8 cellular contexts compared by ENCODE assay signal in the genomic region with DNA sequence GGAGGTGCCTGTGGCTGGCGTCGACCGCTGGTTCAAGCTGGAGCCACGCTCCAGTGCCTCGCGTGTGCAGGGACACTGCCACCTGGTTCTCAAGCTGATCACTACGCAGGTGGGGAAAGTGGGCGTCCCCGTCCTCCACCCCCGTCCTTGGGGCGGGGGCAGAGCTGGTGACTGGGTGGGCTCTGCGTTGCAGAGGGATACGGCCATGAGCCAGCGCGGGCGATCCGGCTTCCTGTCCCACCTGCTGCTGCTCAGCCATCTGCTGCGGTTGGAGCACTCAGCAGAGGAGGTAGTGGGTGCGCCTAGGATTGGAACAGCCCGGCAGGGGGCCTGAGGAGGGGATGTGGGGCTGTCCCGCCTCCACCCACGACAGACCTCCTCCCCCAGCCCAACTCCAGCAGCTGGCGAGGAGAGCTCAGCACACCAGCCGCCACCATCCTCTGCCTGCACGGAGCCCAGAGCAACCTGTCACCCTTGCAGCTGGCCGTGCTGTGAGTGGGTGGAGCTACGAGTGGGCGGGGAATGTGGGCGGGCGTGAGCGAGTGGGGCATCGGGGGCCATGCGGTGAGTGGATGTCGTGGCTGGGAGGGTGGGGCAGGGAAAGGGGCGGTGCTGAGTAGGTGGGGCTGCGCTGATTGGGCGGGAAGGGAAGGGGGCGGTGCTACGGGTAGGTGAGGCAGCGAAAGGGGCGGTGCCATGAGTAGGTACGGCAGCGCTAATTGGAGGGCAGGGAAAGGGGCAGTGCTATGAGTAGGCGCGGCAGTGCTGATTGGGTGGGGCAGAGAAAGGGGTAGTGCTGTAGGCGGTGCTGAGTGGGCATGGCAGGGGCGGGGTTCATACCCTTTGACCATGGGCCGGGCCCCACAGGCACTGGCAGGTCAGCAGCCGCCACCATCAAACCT. TPM values are rescaled to one million over a fixed set of nuclear protein-coding genes. Genes with fewer than 3 reads are reported as not detected.
DNase-seq lines count a peak whose midpoint lies in the region; ATAC-seq, FAIRE-seq and TF ChIP-seq lines count a peak whose summit lies in the region.

No MANE protein-coding gene starts in this region.

- TF ChIP-seq EP300 in neural cell (conservative IDR thresholded peaks at IDR 0.05; ENCODE audit: poor library complexity, severe bottlenecking): no peak

- H3K27me3 Mint-ChIP-seq in activated T-cell treated with anti-CD3 and anti-CD28 coated beads, Interleukin-2, amount 50 U/mL, for 72 hours (ENCODE audit: low read depth): no peaks in the 10 kb centered on the region
- H3K27me3 Mint-ChIP-seq in stimulated activated naive CD8-positive, alpha-beta T cell treated with anti-CD3 and anti-CD28 coated beads, Interleukin-15, amount 100 ng/mL, for 72 hours: no peaks in the 10 kb centered on the region

- H2AFZ ChIP-seq in neural cell (ENCODE audit: low read depth, low read length): no peak overlapping the region

- H3K4me1 Mint-ChIP-seq in activated T-cell treated with anti-CD3 and anti-CD28 coated beads, Interleukin-2, amount 50 U/mL, for 72 hours (ENCODE audit: low read depth): peaks cover 17% of the 10 kb centered on the region
- H3K4me1 Mint-ChIP-seq in stimulated activated naive CD8-positive, alpha-beta T cell treated with anti-CD3 and anti-CD28 coated beads, Interleukin-15, amount 100 ng/mL, for 72 hours: peaks cover 31% of the 10 kb centered on the region

- H3K36me3 Mint-ChIP-seq in activated T-cell treated with anti-CD3 and anti-CD28 coated beads, Interleukin-2, amount 50 U/mL, for 72 hours (ENCODE audit: insufficient read depth in 2 of 2): no peaks in the 10 kb centered on the region

- no peaks in the 10 kb centered on the region for H4K20me1 ChIP-seq in neural cell (ENCODE audit: insufficient read depth)

- no peaks in the 10 kb centered on the region for H3K9me3 ChIP-seq in neural cell (ENCODE audit: low read length)

- peak overlapping the region; percentile 20 for H3K9ac ChIP-seq in neural cell (ENCODE audit: low read length)

- no peak for TF ChIP-seq RAD21 in neural cell (conservative IDR thresholded peaks at IDR 0.05)

- DNase-seq in ELR (ENCODE audit: low read depth) (peak; percentile 91), H7 (peak; percentile 100), LHCN-M2 (ENCODE audit: low read depth) (peak; percentile 88), RCC 7860 (ENCODE audit: low spot score) (peak; percentile 95), fibroblast of the aortic adventitia (ENCODE audit: low read depth) (peak; percentile 66)
- DNase-seq in activated T-cell treated with anti-CD3 and anti-CD28 coated beads, Interleukin-2, amount 50 U/mL, for 72 hours: peak; percentile 93 to 94
- DNase-seq in stimulated activated naive CD8-positive, alpha-beta T cell treated with anti-CD3 and anti-CD28 coated beads, Interleukin-15, amount 100 ng/mL, for 72 hours: peak; percentile 90 to 92

- H3K9me3 Mint-ChIP-seq in activated T-cell treated with anti-CD3 and anti-CD28 coated beads, Interleukin-2, amount 50 U/mL, for 72 hours: no peaks in the 10 kb centered on the region
- no peaks in the 10 kb centered on the region for H3K9me3 Mint-ChIP-seq in stimulated activated naive CD8-positive, alpha-beta T cell treated with anti-CD3 and anti-CD28 coated beads, Interleukin-15, amount 100 ng/mL, for 72 hours

- no peaks in the 10 kb centered on the region for H3K79me2 ChIP-seq in neural cell (replicated peaks; ENCODE audit: insufficient read depth, low read length)

- TF ChIP-seq CTCF in fibroblast of the aortic adventitia (IDR thresholded peaks at IDR 0.05; ENCODE audit: insufficient read depth, low read length) (no peak), neural cell (IDR thresholded peaks at IDR 0.05; ENCODE audit: poor library complexity, severe bottlenecking) (peak; percentile 16)

- H3K9me2 ChIP-seq in neural cell (ENCODE audit: insufficient read depth, low read length): no peaks in the 10 kb centered on the region

- FAIRE-seq in RCC 7860 (lab: Jason Lieb, UNC): peak; percentile 62

- H3K36me3 ChIP-seq in H7 (replicated peaks; ENCODE audit: control insufficient read depth, insufficient read depth, low read length) (no peaks in the 10 kb centered on the region; the same call in 1 of the 2 replicates), neural cell (ENCODE audit: insufficient read depth, low read length) (no peaks in the 10 kb centered on the region)

- H3K27ac ChIP-seq in neural cell (ENCODE audit: low read length): no peak overlapping the region

- H3K27me3 ChIP-seq in H7 (ENCODE audit: control insufficient read depth, insufficient read depth, low read length) (peaks cover 16% of the 10 kb centered on the region), neural cell (ENCODE audit: insufficient read depth, low read depth, low read length) (no peaks in the 10 kb centered on the region)

- no peak overlapping the region for H3K4me2 ChIP-seq in neural cell (ENCODE audit: low read length)

- H3K27ac Mint-ChIP-seq in activated T-cell treated with anti-CD3 and anti-CD28 coated beads, Interleukin-2, amount 50 U/mL, for 72 hours: peak overlapping the region; percentile 3
- H3K27ac Mint-ChIP-seq in stimulated activated naive CD8-positive, alpha-beta T cell treated with anti-CD3 and anti-CD28 coated beads, Interleukin-15, amount 100 ng/mL, for 72 hours: peak overlapping the region in 1 of 2 donors; percentile 80

- H3K4me3 ChIP-seq in H7 (ENCODE audit: insufficient read depth, low read depth, low read length) (peak overlapping the region; percentile 28; the same call in 1 of the 2 replicates), fibroblast of the aortic adventitia (ENCODE audit: low read depth, low read length) (no peak overlapping the region), neural cell (ENCODE audit: low read length) (peak overlapping the region; percentile 54)

- peak overlapping the region; percentile 65 to 79 for H3K4me3 Mint-ChIP-seq in activated T-cell treated with anti-CD3 and anti-CD28 coated beads, Interleukin-2, amount 50 U/mL, for 72 hours
- H3K4me3 Mint-ChIP-seq in stimulated activated naive CD8-positive, alpha-beta T cell treated with anti-CD3 and anti-CD28 coated beads, Interleukin-15, amount 100 ng/mL, for 72 hours: peak overlapping the region; percentile 72 to 81

- peak; percentile 93 to 95 for ATAC-seq in activated T-cell treated with anti-CD3 and anti-CD28 coated beads, Interleukin-2, amount 50 U/mL, for 72 hours (replicated peaks in 1 of 2)
- ATAC-seq in stimulated activated naive CD8-positive, alpha-beta T cell treated with anti-CD3 and anti-CD28 coated beads, Interleukin-15, amount 100 ng/mL, for 72 hours: peak; percentile 91

- H3F3A ChIP-seq in neural cell (ENCODE audit: insufficient read depth, low read length, poor library complexity, severe bottlenecking): no peaks in the 10 kb centered on the region

TF ChIP-seq in neural cell, 6 proteins besides CTCF, POLR2A, EP300 and RAD21 (continues in another document):
- TF ChIP-seq EZH2 (IDR thresholded peaks at IDR 0.05; ENCODE audit: borderline replicate concordance, insufficient read depth, low read length, poor library complexity, severe bottlenecking): no peak

RNA-seq across cellular contexts. Expression of a gene that starts 8.9 kb away (rescaled TPM):
- total RNA-seq in H7 (2014; rRNA removed; shearing (Covaris generic)): 87.7 and 99.4 TPM in 2 replicates
- total RNA-seq in LHCN-M2 (2014; rRNA removed) (114 and 124 TPM in 2 replicates), fibroblast of the aortic adventitia (ENCODE audit: low replicate concordance) (49.3 and 73.3 TPM in 2 replicates)
- 106 TPM for polyA plus RNA-seq in LHCN-M2 (2012)
- total RNA-seq in activated T-cell treated with anti-CD3 and anti-CD28 coated beads, Interleukin-2, amount 50 U/mL, for 72 hours: 10 to 100 TPM; 39.1 to 44.8 TPM
- 102 and 106 TPM in 2 replicates for polyA plus RNA-seq in neural cell
- polyA minus RNA-seq in neural cell: 45.6 and 52.8 TPM in 2 replicates

RNA-seq across cellular contexts. Expression of a gene that starts 9.0 kb away (rescaled TPM):
- 16.2 and 21.5 TPM in 2 replicates for total RNA-seq in H7 (2014; rRNA removed; shearing (Covaris generic))
- total RNA-seq in LHCN-M2 (2014; rRNA removed): 46.4 and 54.4 TPM in 2 replicates
- 45.1 TPM for polyA plus RNA-seq in LHCN-M2 (2012)
- total RNA-seq in activated T-cell treated with anti-CD3 and anti-CD28 coated beads, Interleukin-2, amount 50 U/mL, for 72 hours: 10 to 100 TPM; 22.1 to 23.8 TPM
- total RNA-seq in fibroblast of the aortic adventitia (ENCODE audit: low replicate concordance): 36.3 and 80.4 TPM in 2 replicates
- polyA plus RNA-seq in neural cell: 74.2 and 90.5 TPM in 2 replicates
- polyA minus RNA-seq in neural cell: 17.7 and 19.2 TPM in 2 replicates

RNA-seq across cellular contexts. Expression of a gene that starts 9.3 kb away (rescaled TPM):
- total RNA-seq in H7 (2014; rRNA removed; shearing (Covaris generic)): 2.6 and 5.7 TPM in 2 replicates
- total RNA-seq in LHCN-M2 (2014; rRNA removed): 0.46 and 0.51 TPM in 2 replicates
- polyA plus RNA-seq in LHCN-M2 (2012): 1.8 TPM
- 1 to 10 TPM in 1 of 2 donors, under 1 TPM in 1; 0.26 to 1.1 TPM for total RNA-seq in activated T-cell treated with anti-CD3 and anti-CD28 coated beads, Interleukin-2, amount 50 U/mL, for 72 hours
- 0.09 TPM in 1 of 2 replicates, not detected in the other for total RNA-seq in fibroblast of the aortic adventitia (ENCODE audit: low replicate concordance)
- 65.2 and 93.7 TPM in 2 replicates for polyA plus RNA-seq in neural cell
- 33.0 and 36.8 TPM in 2 replicates for polyA minus RNA-seq in neural cell

RNA-seq across cellular contexts. Expression of a gene that starts 33.3 kb away (rescaled TPM):
- total RNA-seq in H7 (2014; rRNA removed; shearing (Covaris generic)): 79.9 and 80.2 TPM in 2 replicates
- 49.2 and 78.2 TPM in 2 replicates for total RNA-seq in LHCN-M2 (2014; rRNA removed)
- 112 TPM for polyA plus RNA-seq in LHCN-M2 (2012)
- total RNA-seq in activated T-cell treated with anti-CD3 and anti-CD28 coated beads, Interleukin-2, amount 50 U/mL, for 72 hours: 100 to 1,000 TPM; 225 to 231 TPM
- total RNA-seq in fibroblast of the aortic adventitia (ENCODE audit: low replicate concordance): 39.8 and 70.3 TPM in 2 replicates
- polyA plus RNA-seq in neural cell: 111 and 126 TPM in 2 replicates
- polyA minus RNA-seq in neural cell: 88.9 and 97.6 TPM in 2 replicates
